ENCODE assay signal across 8 cellular contexts in genomic region chr18:3305354-3305762, GRCh38. TPM values are rescaled to one million over a fixed set of nuclear protein-coding genes. Genes with fewer than 3 reads are reported as not detected.
A peak's percentile ranks its signal among the peaks of the same experiment; 100 is the strongest.
DNase-seq lines count a peak whose midpoint lies in the region; ATAC-seq, FAIRE-seq and TF ChIP-seq lines count a peak whose summit lies in the region.

No MANE protein-coding gene starts in this region.

- DNase-seq in activated gamma-delta T cell treated with Interleukin-2 at 50 U/mL for 16 hours (peak; percentile 25), activated gamma-delta T cell (lab: John Stamatoyannopoulos, UW) (no peak), T-helper 2 cell (peak in 3 of 5 experiments; percentile 6 to 95 (median 64)), endothelial cell of umbilical vein (ENCODE audit: low read depth, low spot score) (peak; percentile 21), NCI-H187 (lab: John Stamatoyannopoulos, UW) (no peak)
- peak; percentile 6 for DNase-seq in stimulated activated CD8-positive, alpha-beta memory T cell treated with anti-CD3 and anti-CD28 coated beads, Interleukin-12 subunit alpha, Interleukin-12 subunit beta, amount 100 ng/mL, for 1 hour (ENCODE audit: low read depth)

- BruUV-seq in endothelial cell of umbilical vein (replicated peaks; lab: Mats Ljungman, UMichigan), result no TSS peak

- no peak for ATAC-seq in GM19023 (IDR thresholded peaks at IDR 0.05; ENCODE audit: unreplicated experiment)
- no peak for ATAC-seq in HG03159 (IDR thresholded peaks at IDR 0.05; ENCODE audit: unreplicated experiment)

- H3K4me1 ChIP-seq in endothelial cell of umbilical vein (ENCODE audit: control insufficient read depth, extremely low read depth, insufficient read depth, low read length), result no peaks in the 10 kb centered on the region

- no peaks in the 10 kb centered on the region for H3K9me1 ChIP-seq in endothelial cell of umbilical vein (replicated peaks; ENCODE audit: control insufficient read depth, extremely low read depth, insufficient read depth, low read length)

- TF ChIP-seq POLR2A in endothelial cell of umbilical vein (IDR thresholded peaks at IDR 0.05; ENCODE audit: low read depth, low read length), result no peak

- no peak for FAIRE-seq in endothelial cell of umbilical vein (lab: Jason Lieb, UNC)

- H3K79me2 ChIP-seq in endothelial cell of umbilical vein (ENCODE audit: control insufficient read depth, insufficient read depth, low read length), result no peaks in the 10 kb centered on the region

- H3K4me2 ChIP-seq in endothelial cell of umbilical vein (ENCODE audit: insufficient read depth, low read length), result no peak overlapping the region

- no peaks in the 10 kb centered on the region for H3K36me3 ChIP-seq in endothelial cell of umbilical vein (ENCODE audit: control insufficient read depth in 2 of 2, extremely low read depth in 1 of 2, insufficient read depth in 2 of 2, low read length in 2 of 2)

- POLR2A ChIA-PET in endothelial cell of umbilical vein (lab: Charles Lee), result no interaction called here

- no peak overlapping the region for H3K4me3 ChIP-seq in endothelial cell of umbilical vein (replicated peaks in 1 of 3; ENCODE audit: insufficient read depth in 1 of 3, low read depth in 1 of 3, low read length in 3 of 3)

- dilution Hi-C loops in endothelial cell of umbilical vein (cut with MboI; ENCODE audit: extremely low pct_ligation_motif_present, low sequenced_read_pairs), result no loop called here

- H3K27me3 ChIP-seq in endothelial cell of umbilical vein (ENCODE audit: control insufficient read depth in 2 of 2, insufficient read depth in 2 of 2, low read length in 2 of 2), result peaks cover 0 to 5% of the 10 kb centered on the region in 2 experiments

- no peak overlapping the region for H3K27ac ChIP-seq in endothelial cell of umbilical vein (ENCODE audit: insufficient read depth, low read depth, low read length)

- H2AFZ ChIP-seq in endothelial cell of umbilical vein (ENCODE audit: low read depth, low read length), result no peak overlapping the region

- intact Hi-C loops in endothelial cell of umbilical vein (cut with micrococcal nuclease), result no loop called here

- CTCF ChIA-PET in endothelial cell of umbilical vein (lab: Charles Lee), result interaction anchor here (0.6 to 1.3 kb wide), 2 partner anchors 14 to 361 kb away, joined by 3 to 4 read pairs; no protein-coding TSS in a partner anchor

- no peaks in the 10 kb centered on the region for H4K20me1 ChIP-seq in endothelial cell of umbilical vein (replicated peaks; ENCODE audit: control insufficient read depth, extremely low read depth, insufficient read depth, low read length)

- no peaks in the 10 kb centered on the region for H3K9me3 ChIP-seq in endothelial cell of umbilical vein (replicated peaks; ENCODE audit: control insufficient read depth, insufficient read depth, low read length)

- no peak for TF ChIP-seq CTCF in endothelial cell of umbilical vein (IDR thresholded peaks at IDR 0.05; ENCODE audit: extremely low read depth in 1 of 2, insufficient read depth in 1 of 2, low read depth in 1 of 2, low read length in 2 of 2)

- H3K9ac ChIP-seq in endothelial cell of umbilical vein (replicated peaks; ENCODE audit: extremely low read depth, insufficient read depth, low read length), result no peak overlapping the region

TF ChIP-seq in endothelial cell of umbilical vein, 7 proteins besides CTCF, POLR2A, EP300 and RAD21:
- no peak for TF ChIP-seq JUN (IDR thresholded peaks at IDR 0.05; ENCODE audit: borderline replicate concordance, insufficient read depth, insufficient read length, low read depth)
- peak; percentile 27 for TF ChIP-seq POLR2AphosphoS5 (IDR thresholded peaks at IDR 0.05; ENCODE audit: insufficient read depth, low read depth, low read length)

RNA-seq across cellular contexts. Expression of gene MYL12B, which starts 43.4 kb away (rescaled TPM):
- 634 and 638 TPM in 2 replicates for total RNA-seq in endothelial cell of umbilical vein
- 681 and 724 TPM in 2 replicates for polyA plus RNA-seq in endothelial cell of umbilical vein
- 1,207 and 1,302 TPM in 2 replicates for polyA plus RNA-seq in endothelial cell of umbilical vein (2011; cell fraction: cytosol; rRNA removed)
- polyA plus RNA-seq in endothelial cell of umbilical vein (2011; cell fraction: nucleus; rRNA removed), result 415 and 445 TPM in 2 replicates
- polyA plus RNA-seq in endothelial cell of umbilical vein (2012), result 703 and 1,019 TPM in 2 replicates
- 483 and 580 TPM in 2 replicates for polyA minus RNA-seq in endothelial cell of umbilical vein
- polyA minus RNA-seq in endothelial cell of umbilical vein (2011; cell fraction: cytosol; rRNA and poly(A)+ RNA removed), result 115 TPM
- polyA minus RNA-seq in endothelial cell of umbilical vein (2011; cell fraction: nucleus; rRNA and poly(A)+ RNA removed), result 85.9 and 87.1 TPM in 2 replicates

RNA-seq across cellular contexts. Expression of gene MYL12A, which starts 57.8 kb away (rescaled TPM):
- total RNA-seq in endothelial cell of umbilical vein, result 793 and 796 TPM in 2 replicates
- polyA plus RNA-seq in endothelial cell of umbilical vein, result 532 and 597 TPM in 2 replicates
- 814 and 900 TPM in 2 replicates for polyA plus RNA-seq in endothelial cell of umbilical vein (2011; cell fraction: cytosol; rRNA removed)
- 350 and 406 TPM in 2 replicates for polyA plus RNA-seq in endothelial cell of umbilical vein (2011; cell fraction: nucleus; rRNA removed)
- 760 and 962 TPM in 2 replicates for polyA plus RNA-seq in endothelial cell of umbilical vein (2012)
- 489 and 516 TPM in 2 replicates for polyA minus RNA-seq in endothelial cell of umbilical vein
- 117 TPM for polyA minus RNA-seq in endothelial cell of umbilical vein (2011; cell fraction: cytosol; rRNA and poly(A)+ RNA removed)
- 214 and 242 TPM in 2 replicates for polyA minus RNA-seq in endothelial cell of umbilical vein (2011; cell fraction: nucleus; rRNA and poly(A)+ RNA removed)

Comparison
In these comparisons a context has a peak if more than half of its experiments do, and no peak if none do; other contexts are left out.
1. DNase-seq: peak in activated gamma-delta T cell treated with Interleukin-2 at 50 U/mL for 16 hours (single experiment), T-helper 2 cell (3 of 5), endothelial cell of umbilical vein (single experiment) and stimulated activated CD8-positive, alpha-beta memory T cell treated with anti-CD3 and anti-CD28 coated beads, Interleukin-12 subunit alpha, Interleukin-12 subunit beta, amount 100 ng/mL, for 1 hour (single experiment); none in activated gamma-delta T cell (single experiment) and NCI-H187 (0 of 2).